8 cellular contexts compared by ENCODE assay signal in the genomic region with DNA sequence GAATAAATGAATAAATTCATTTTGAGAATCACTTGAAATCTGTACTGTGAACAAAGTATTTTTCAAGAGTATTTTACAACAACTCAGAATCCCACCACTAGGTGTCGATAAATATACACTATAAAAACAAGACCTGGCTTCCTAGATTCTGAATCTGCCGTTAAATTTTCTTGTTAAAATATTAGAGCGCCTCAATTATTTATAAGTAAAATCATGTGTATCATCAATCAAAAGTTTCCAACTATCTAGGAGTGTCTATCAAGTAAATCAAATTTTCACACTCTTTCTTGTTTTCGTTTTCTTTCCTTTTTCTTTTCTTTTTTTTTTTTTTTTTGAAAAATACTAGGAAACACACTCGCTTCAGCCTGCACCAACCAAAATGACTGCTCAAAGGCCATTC.
DNase-seq lines count a peak whose midpoint lies in the region; ATAC-seq and TF ChIP-seq lines count a peak whose summit lies in the region.

No MANE protein-coding gene starts in this region.

- no peaks in the 10 kb centered on the region for H3K4me1 ChIP-seq in mammary epithelial cell (ENCODE audit: insufficient read depth, low read length)
- peaks cover 0 to 1% of the 10 kb centered on the region in 2 donors for H3K4me1 ChIP-seq in lung (ENCODE audit: control insufficient read depth in 2 of 2, insufficient read depth in 2 of 2, low read length in 2 of 2)

- no peak overlapping the region for H2AFZ ChIP-seq in mammary epithelial cell (ENCODE audit: low read depth, low read length)

- CTCF ChIA-PET in mammary epithelial cell (lab: Charles Lee; ENCODE audit: low non-redundant PET), result interaction anchor here (0.7 kb wide), 1 partner anchor 1060 kb away, joined by 3 read pairs; no protein-coding TSS in a partner anchor

- intact Hi-C loops in mammary epithelial cell (cut with micrococcal nuclease), result loop anchor here (1.0 kb wide), 2 partner anchors 1208 to 1288 kb away; no protein-coding TSS in a partner anchor

- DNase-seq in AG20443 (ENCODE audit: low spot score) (peak; percentile 34), NCI-H2227 treated with DMSO at 0.1 percent for 48 hours (lab: John Stamatoyannopoulos, UW) (peak; percentile 45), mammary epithelial cell (peak; percentile 19), lung (ENCODE audit: low spot score) (no peak), KG1 (lab: John Stamatoyannopoulos, UW) (no peak)
- DNase-seq in activated naive CD4-positive, alpha-beta T cell (lab: John Stamatoyannopoulos, UW), result no peak

- H3K9me3 ChIP-seq in mammary epithelial cell (replicated peaks; ENCODE audit: insufficient read depth, low read length) (no peaks in the 10 kb centered on the region), lung (ENCODE audit: control insufficient read depth in 2 of 2, insufficient read depth in 1 of 2, low read length in 1 of 2) (no peaks in the 10 kb centered on the region)

- H3K9ac ChIP-seq in mammary epithelial cell (ENCODE audit: insufficient read depth, low read length), result no peak overlapping the region

- no peaks in the 10 kb centered on the region for H3K79me2 ChIP-seq in mammary epithelial cell (ENCODE audit: insufficient read depth, low read length)

- TF ChIP-seq CTCF in mammary epithelial cell (conservative IDR thresholded peaks at IDR 0.05 in 1 of 2, IDR thresholded peaks at IDR 0.05 in 1 of 2; ENCODE audit: extremely low read depth in 1 of 2, insufficient read depth in 1 of 2, low read depth in 1 of 2, low read length in 2 of 2) (peak; percentile 54 to 62), lung (IDR thresholded peaks at IDR 0.05; ENCODE audit: control extremely low read depth, extremely low read depth) (peak; percentile 36)

- dilution Hi-C loops in mammary epithelial cell (cut with HindIII; ENCODE audit: low sequenced_read_pairs), result no loop called here

- no peaks in the 10 kb centered on the region for H3K36me3 ChIP-seq in mammary epithelial cell (ENCODE audit: insufficient read depth, low read length)
- H3K36me3 ChIP-seq in lung (ENCODE audit: control insufficient read depth in 2 of 2, insufficient read depth in 2 of 2, low read length in 2 of 2), result no peaks in the 10 kb centered on the region

- 32% methylated on average over 5 of the region's 5 CpGs for WGBS in mammary epithelial cell (ENCODE audit: low coverage, missing lambda C conversion rate)
- WGBS in lung, 2 donors, result 33 to 39% methylated on average over 5 of the region's 5 CpGs

- H3K27ac ChIP-seq in mammary epithelial cell (ENCODE audit: insufficient read depth, low read depth, low read length) (no peak overlapping the region), lung (ENCODE audit: low read depth in 1 of 2, low read length in 1 of 2) (no peak overlapping the region)

- in situ Hi-C loops in mammary epithelial cell (cut with MboI; ENCODE audit: low sequenced_read_pairs in 2 of 2), result no loop called here

- H4K20me1 ChIP-seq in mammary epithelial cell (ENCODE audit: insufficient read depth, low read length), result no peaks in the 10 kb centered on the region

- no TSS peak for BruUV-seq in mammary epithelial cell (replicated peaks; lab: Mats Ljungman, UMichigan)

- H3K4me2 ChIP-seq in mammary epithelial cell (ENCODE audit: insufficient read depth, low read depth, low read length), result no peak overlapping the region

- ATAC-seq in GM19395 (IDR thresholded peaks at IDR 0.05; ENCODE audit: unreplicated experiment), result peak; percentile 56
- ATAC-seq in lung (ENCODE audit: insufficient read depth, low FRiP score), result no peak
- ATAC-seq in GM19455 (IDR thresholded peaks at IDR 0.05; ENCODE audit: unreplicated experiment), result no peak

- H3K27me3 ChIP-seq in mammary epithelial cell (ENCODE audit: insufficient read depth, low read length), result peaks cover 11% of the 10 kb centered on the region
- no peaks in the 10 kb centered on the region for H3K27me3 ChIP-seq in lung (ENCODE audit: control insufficient read depth, insufficient read depth)

- no peak overlapping the region for H3K4me3 ChIP-seq in mammary epithelial cell (replicated peaks in 1 of 3; ENCODE audit: insufficient read depth in 1 of 3, low read depth in 2 of 3, low read length in 3 of 3)
- H3K4me3 ChIP-seq in lung, result no peak overlapping the region

Comparison
In these comparisons a context has a peak if more than half of its experiments do, and no peak if none do; other contexts are left out.
1. DNase-seq: peak in AG20443 (single experiment), NCI-H2227 treated with DMSO at 0.1 percent for 48 hours (single experiment) and mammary epithelial cell (single experiment); none in lung (single experiment), activated naive CD4-positive, alpha-beta T cell (0 of 4) and KG1 (single experiment).